In genomic region chr3:125971997-125972944, GRCh38 we compare ENCODE assay signal across 8 cellular contexts. TPM values are rescaled to one million over a fixed set of nuclear protein-coding genes. Genes with fewer than 3 reads are reported as not detected.
DNase-seq lines count a peak whose midpoint lies in the region; ATAC-seq, FAIRE-seq and TF ChIP-seq lines count a peak whose summit lies in the region.
"Not testable (repeated sequence)": the region's sequence is repeated elsewhere in the genome, so short reads cannot be mapped to it uniquely, and the experiment has no call there.

No MANE protein-coding gene starts in this region.

- H3K27ac ChIP-seq in C4-2B; esophagus squamous epithelium; lung (ENCODE audit: low read depth in 1 of 2, low read length in 1 of 2); spleen: not testable (repeated sequence)

- H3K36me3 ChIP-seq in MG63; esophagus squamous epithelium; lung (ENCODE audit: control insufficient read depth in 2 of 2, insufficient read depth in 2 of 2, low read length in 2 of 2); spleen: not testable (repeated sequence)

- peaks cover 32% of the 10 kb centered on the region for H3K27me3 ChIP-seq in MG63
- peaks cover 0 to 30% (median 3%) of the 10 kb centered on the region in 4 donors for H3K27me3 ChIP-seq in esophagus squamous epithelium
- H3K27me3 ChIP-seq in lung (ENCODE audit: control insufficient read depth, insufficient read depth), result not testable (repeated sequence)
- peaks cover 0 to 33% (median 21%) of the 10 kb centered on the region in 7 donors for H3K27me3 ChIP-seq in spleen (replicated peaks in 1 of 7)

- ATAC-seq in GM19395 (IDR thresholded peaks at IDR 0.05; ENCODE audit: unreplicated experiment) (peak; percentile 63), lung (ENCODE audit: insufficient read depth, low FRiP score) (peak; percentile 82)

- not testable (repeated sequence) for TF ChIP-seq POLR2A in esophagus squamous epithelium (IDR thresholded peaks at IDR 0.05); spleen (IDR thresholded peaks at IDR 0.05)

- TF ChIP-seq CTCF in C4-2B (conservative IDR thresholded peaks at IDR 0.05) (peak; percentile 93), esophagus squamous epithelium (IDR thresholded peaks at IDR 0.05) (peak; percentile 61 to 76 (median 69)), lung (IDR thresholded peaks at IDR 0.05; ENCODE audit: control extremely low read depth, extremely low read depth) (peak; percentile 24), spleen (IDR thresholded peaks at IDR 0.05 in 8 of 11, conservative IDR thresholded peaks at IDR 0.05 in 3 of 11) (peak; percentile 35 to 83 (median 72))

- H3K4me1 ChIP-seq in esophagus squamous epithelium (peaks cover 0 to 20% (median 4%) of the 10 kb centered on the region in 3 donors), spleen (peaks cover 4 to 10% (median 8%) of the 10 kb centered on the region in 6 donors)
- not testable (repeated sequence) for H3K4me1 ChIP-seq in lung (ENCODE audit: control insufficient read depth in 2 of 2, insufficient read depth in 2 of 2, low read length in 2 of 2)

- H3K9me3 ChIP-seq in MG63; esophagus squamous epithelium; lung (ENCODE audit: control insufficient read depth in 2 of 2, insufficient read depth in 1 of 2, low read length in 1 of 2); spleen: not testable (repeated sequence)

- 0 to 2% methylated on average over 15 to 18 of the region's 31 CpGs for WGBS in esophagus squamous epithelium, 2 donors
- WGBS in lung, 2 donors, result 1 to 2% methylated on average over 28 to 29 of the region's 31 CpGs
- 3 to 12% (median 4%) methylated on average over 28 to 30 of the region's 31 CpGs for WGBS in spleen, 5 donors

- peak; percentile 14 for FAIRE-seq in RCC 7860 (lab: Jason Lieb, UNC)

- intact Hi-C loops in esophagus squamous epithelium (cut with DNase I); spleen (cut with DNase I; ENCODE audit: low total_unique reads): not testable (repeated sequence)

- H3K4me3 ChIP-seq in MG63, lung: not testable (repeated sequence)
- H3K4me3 ChIP-seq in esophagus squamous epithelium, result peak overlapping the region in 3 of 4 donors; percentile 22 to 55 (median 33)
- peak overlapping the region in 2 of 8 donors; percentile 14 to 48 for H3K4me3 ChIP-seq in spleen

- peak; percentile 43 for DNase-seq in MG63
- DNase-seq in RCC 7860 (ENCODE audit: low spot score); esophagus squamous epithelium (lab: John Stamatoyannopoulos, UW): not testable (repeated sequence)
- DNase-seq in activated gamma-delta T cell treated with Interleukin-2 at 50 U/mL for 16 hours, result peak; percentile 19
- DNase-seq in lung (ENCODE audit: low spot score), result peak; percentile 48
- DNase-seq in spleen, result peak; percentile 70

RNA-seq across cellular contexts. Expression of gene ROPN1B, which starts 3.3 kb away (rescaled TPM):
- not detected in 2 replicates for total RNA-seq in MG63 (2014; rRNA removed; shearing (Covaris generic); ENCODE audit: low replicate concordance)
- total RNA-seq in esophagus squamous epithelium, result not detected
- under 1 TPM; 0.34 to 0.67 TPM for total RNA-seq in lung
- polyA plus RNA-seq in lung, result under 1 TPM; 0.14 to 0.61 TPM
- total RNA-seq in spleen, result not detected
- not detected for polyA plus RNA-seq in spleen

Comparison
In these comparisons a context has a peak if more than half of its experiments do, and no peak if none do; other contexts are left out.
1. CTCF ChIP-seq: peak in every context shown above with its lines; median percentile 93 in C4-2B; 72 in spleen; 69 in esophagus squamous epithelium; 24 in lung.